16 cellular contexts compared by ENCODE assay signal in the genomic region with DNA sequence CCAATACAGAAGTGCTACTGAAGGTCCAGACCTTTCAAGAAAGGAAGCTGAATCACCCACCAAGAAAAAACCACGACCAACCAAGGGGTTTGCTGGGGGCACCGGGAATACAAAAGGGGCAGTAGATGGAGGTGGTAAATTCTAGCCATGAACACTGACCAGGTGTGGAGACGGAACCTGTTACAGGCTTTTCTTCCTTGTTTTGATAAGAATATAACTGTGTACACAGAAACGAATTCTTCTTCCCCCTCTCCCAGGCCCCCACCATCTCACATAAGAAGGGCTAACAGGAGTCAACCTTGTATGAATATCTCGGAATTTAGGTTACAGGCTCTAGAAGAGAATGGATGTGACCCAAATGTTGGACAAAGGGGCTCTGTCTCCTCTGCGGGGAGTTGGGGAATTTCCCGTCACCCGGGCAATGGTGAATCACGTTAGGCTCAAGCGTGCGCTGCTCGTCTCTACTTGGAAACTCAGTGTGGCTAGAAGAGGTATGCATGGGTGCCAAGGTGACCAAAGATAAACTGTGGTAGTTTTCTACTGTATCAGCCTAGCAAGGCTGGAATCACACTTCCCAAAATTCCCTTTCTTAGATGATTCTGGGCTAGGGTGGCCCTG.
DNase-seq lines count a peak whose midpoint lies in the region; ATAC-seq and TF ChIP-seq lines count a peak whose summit lies in the region.
"Had no signal": no experiment of that assay in that cellular context is flagged by ENCODE, and none has a peak within 500 bp of the region (broad histone marks: within the 10 kb centered on the region; RNA-seq: fewer than 3 reads in every experiment).

No MANE protein-coding gene starts in this region.

- H3K27ac ChIP-seq in mammary epithelial cell (ENCODE audit: insufficient read depth, low read depth, low read length), result peak overlapping the region; percentile 82
- H3K27ac ChIP-seq in naive thymus-derived CD4-positive, alpha-beta T cell (ENCODE audit: low read depth, low read length), result no peak overlapping the region
- H3K27ac ChIP-seq: psoas muscle, thyroid gland had no signal

- H3K9me3 Mint-ChIP-seq in naive thymus-derived CD4-positive, alpha-beta T cell, result no peaks in the 10 kb centered on the region
- H3K9me3 Mint-ChIP-seq: activated naive CD8-positive, alpha-beta T cell treated with anti-CD3 and anti-CD28 coated beads, Interleukin-2, amount 10 ng/mL, durations not matched to agents 7 days and 5 days had no signal

- H2AFZ ChIP-seq in mammary epithelial cell (ENCODE audit: low read depth, low read length), result no peak overlapping the region

- peaks cover 73% of the 10 kb centered on the region for H3K79me2 ChIP-seq in mammary epithelial cell (ENCODE audit: insufficient read depth, low read length)

- peak; percentile 30 to 36 for ATAC-seq in activated CD4-positive, CD25-positive, alpha-beta regulatory T cell treated with anti-CD3 and anti-CD28 coated beads, Interleukin-2, amount 50 U/mL, for 24 hours
- ATAC-seq in naive thymus-derived CD4-positive, alpha-beta T cell, result no peak
- ATAC-seq in GM19463 (IDR thresholded peaks at IDR 0.05; ENCODE audit: unreplicated experiment), result no peak
- ATAC-seq: psoas muscle had no signal

- 11% methylated on average over 12 of the region's 12 CpGs for WGBS in mammary epithelial cell (ENCODE audit: low coverage, missing lambda C conversion rate)

- H3K4me1 Mint-ChIP-seq in naive thymus-derived CD4-positive, alpha-beta T cell, result peaks cover 32 to 99% (median 91%) of the 10 kb centered on the region in 7 donors

- H3K27ac Mint-ChIP-seq in naive thymus-derived CD4-positive, alpha-beta T cell, result peak overlapping the region in 7 of 9 donors; percentile 32 to 95 (median 75)
- H3K27ac Mint-ChIP-seq: activated naive CD8-positive, alpha-beta T cell treated with anti-CD3 and anti-CD28 coated beads, Interleukin-2, amount 10 ng/mL, durations not matched to agents 7 days and 5 days had no signal

- CTCF ChIA-PET in mammary epithelial cell (lab: Charles Lee; ENCODE audit: low non-redundant PET), result no interaction called here
- CTCF ChIA-PET in naive thymus-derived CD4-positive, alpha-beta T cell (lab: Charles Lee), result no interaction called here

- POLR2A ChIA-PET in naive thymus-derived CD4-positive, alpha-beta T cell (lab: Charles Lee), result interaction anchor here (0.8 kb wide), 1 partner anchor 11 kb away, joined by 4 read pairs; no protein-coding TSS in a partner anchor

- no peak for DNase-seq in activated CD4-positive, CD25-positive, alpha-beta regulatory T cell (lab: John Stamatoyannopoulos, UW)
- peak; percentile 97 for DNase-seq in M059J (ENCODE audit: low read depth)
- DNase-seq in mammary epithelial cell, result peak; percentile 96
- no peak for DNase-seq in naive thymus-derived CD4-positive, alpha-beta T cell
- DNase-seq in GOT3 (lab: John Stamatoyannopoulos, UW), result no peak
- no peak for DNase-seq in cortex of kidney (lab: John Stamatoyannopoulos, UW)
- DNase-seq: 8988T; activated naive CD8-positive, alpha-beta T cell treated with anti-CD3 and anti-CD28 coated beads, Interleukin-2, amount 10 ng/mL, durations not matched to agents 7 days and 5 days; effector CD8-positive, alpha-beta T cell; NCI-H1048; NCI-H510A treated with DMSO at 0.1 percent for 48 hours; psoas muscle had no signal

- peaks cover 8% of the 10 kb centered on the region for H3K36me3 ChIP-seq in mammary epithelial cell (ENCODE audit: insufficient read depth, low read length)
- no peaks in the 10 kb centered on the region for H3K36me3 ChIP-seq in naive thymus-derived CD4-positive, alpha-beta T cell (ENCODE audit: control insufficient read depth in 2 of 3, insufficient read depth in 3 of 3, low read length in 3 of 3)
- H3K36me3 ChIP-seq: thyroid gland had no signal

- H3K9me3 ChIP-seq in mammary epithelial cell (replicated peaks; ENCODE audit: insufficient read depth, low read length), result no peaks in the 10 kb centered on the region
- no peaks in the 10 kb centered on the region for H3K9me3 ChIP-seq in naive thymus-derived CD4-positive, alpha-beta T cell (ENCODE audit: control insufficient read depth in 2 of 3, low read length in 3 of 3)
- H3K9me3 ChIP-seq: psoas muscle, thyroid gland had no signal

- in situ Hi-C loops in mammary epithelial cell (cut with MboI; ENCODE audit: low sequenced_read_pairs in 2 of 2), result no loop called here

- peak overlapping the region; percentile 12 for H3K4me2 ChIP-seq in mammary epithelial cell (ENCODE audit: insufficient read depth, low read depth, low read length)

- dilution Hi-C loops in mammary epithelial cell (cut with HindIII; ENCODE audit: low sequenced_read_pairs), result no loop called here

- TSS peak; percentile 46 for BruUV-seq in mammary epithelial cell (replicated peaks; lab: Mats Ljungman, UMichigan)

- H3K27me3 ChIP-seq in mammary epithelial cell (ENCODE audit: insufficient read depth, low read length), result no peaks in the 10 kb centered on the region
- H3K27me3 ChIP-seq in naive thymus-derived CD4-positive, alpha-beta T cell (ENCODE audit: control insufficient read depth in 2 of 2, insufficient read depth in 2 of 2, low read length in 2 of 2), result no peaks in the 10 kb centered on the region
- H3K27me3 ChIP-seq: thyroid gland had no signal

- peak overlapping the region in 2 of 10 donors; percentile 21 to 50 for H3K4me3 Mint-ChIP-seq in naive thymus-derived CD4-positive, alpha-beta T cell
- H3K4me3 Mint-ChIP-seq: activated naive CD8-positive, alpha-beta T cell treated with anti-CD3 and anti-CD28 coated beads, Interleukin-2, amount 10 ng/mL, durations not matched to agents 7 days and 5 days had no signal

- intact Hi-C loops in mammary epithelial cell (cut with micrococcal nuclease), result no loop called here
- intact Hi-C loops in naive thymus-derived CD4-positive, alpha-beta T cell (cut with micrococcal nuclease), result loop anchor here in 1 of 2 donors (10.0 kb wide), 1 partner anchor 98 kb away; no protein-coding TSS in a partner anchor

- H4K20me1 ChIP-seq in mammary epithelial cell (ENCODE audit: insufficient read depth, low read length), result no peaks in the 10 kb centered on the region

- peak overlapping the region; percentile 60 for H3K9ac ChIP-seq in mammary epithelial cell (ENCODE audit: insufficient read depth, low read length)

- TF ChIP-seq CTCF in mammary epithelial cell (conservative IDR thresholded peaks at IDR 0.05 in 1 of 2, IDR thresholded peaks at IDR 0.05 in 1 of 2; ENCODE audit: extremely low read depth in 1 of 2, insufficient read depth in 1 of 2, low read depth in 1 of 2, low read length in 2 of 2), result no peak

- peaks cover 32% of the 10 kb centered on the region for H3K4me1 ChIP-seq in mammary epithelial cell (ENCODE audit: insufficient read depth, low read length)
- peaks cover 29 to 61% of the 10 kb centered on the region in 2 donors for H3K4me1 ChIP-seq in naive thymus-derived CD4-positive, alpha-beta T cell (ENCODE audit: control insufficient read depth in 2 of 2, insufficient read depth in 2 of 2, low read length in 2 of 2)

- no peaks in the 10 kb centered on the region for H3K27me3 Mint-ChIP-seq in naive thymus-derived CD4-positive, alpha-beta T cell
- H3K27me3 Mint-ChIP-seq: activated naive CD8-positive, alpha-beta T cell treated with anti-CD3 and anti-CD28 coated beads, Interleukin-2, amount 10 ng/mL, durations not matched to agents 7 days and 5 days had no signal

- peaks cover 2 to 61% (median 28%) of the 10 kb centered on the region in 5 donors for H3K36me3 Mint-ChIP-seq in naive thymus-derived CD4-positive, alpha-beta T cell

- no peak overlapping the region for H3K4me3 ChIP-seq in mammary epithelial cell (replicated peaks in 1 of 3; ENCODE audit: insufficient read depth in 1 of 3, low read depth in 2 of 3, low read length in 3 of 3)
- no peak overlapping the region for H3K4me3 ChIP-seq in naive thymus-derived CD4-positive, alpha-beta T cell (ENCODE audit: low read length)
- H3K4me3 ChIP-seq: lung, psoas muscle, thyroid gland had no signal

Comparison
In these comparisons a context has a peak if more than half of its experiments do, and no peak if none do; other contexts are left out.
1. ATAC-seq: peak in activated CD4-positive, CD25-positive, alpha-beta regulatory T cell treated with anti-CD3 and anti-CD28 coated beads, Interleukin-2, amount 50 U/mL, for 24 hours (2 of 2); none in naive thymus-derived CD4-positive, alpha-beta T cell (single experiment) and GM19463 (single experiment).
2. DNase-seq: peak in M059J (single experiment) and mammary epithelial cell (single experiment); none in activated CD4-positive, CD25-positive, alpha-beta regulatory T cell (0 of 4), naive thymus-derived CD4-positive, alpha-beta T cell (0 of 9), GOT3 (single experiment) and cortex of kidney (single experiment).